1 cellular context compared by ENCODE assay signal in the genomic region with DNA sequence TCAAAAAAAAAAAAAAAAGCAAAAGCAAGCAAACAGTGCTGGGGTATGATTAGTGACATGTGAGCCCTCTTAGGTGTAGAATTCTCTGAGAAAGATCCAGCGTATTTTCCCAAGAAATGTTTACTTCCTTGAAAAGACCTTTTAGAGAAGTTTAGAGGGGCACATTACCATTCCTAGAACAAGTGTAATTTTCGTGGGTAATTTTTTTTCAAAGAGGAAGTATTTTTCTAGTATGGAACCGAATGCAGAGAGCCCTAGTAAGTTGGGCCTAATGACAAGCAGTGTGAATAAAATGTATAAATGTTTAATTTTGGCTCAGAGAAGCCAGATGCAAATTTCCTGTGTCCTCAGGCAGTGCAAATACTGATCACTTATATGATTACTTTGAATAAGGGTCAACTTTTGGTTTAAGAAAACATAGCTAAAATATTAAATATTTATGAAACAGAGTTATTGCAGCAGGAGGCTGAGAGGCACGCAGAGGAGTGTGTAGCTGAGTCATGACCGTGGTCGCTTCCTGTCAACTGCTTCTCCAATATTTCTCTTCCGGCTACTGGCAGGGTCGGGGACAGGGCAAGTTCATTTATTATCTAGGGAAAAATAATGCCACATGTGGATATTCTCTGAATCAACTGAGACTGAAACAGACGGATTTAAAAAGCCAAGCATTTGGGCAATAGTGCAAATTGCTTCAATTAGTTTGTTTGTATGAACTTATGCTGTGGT.
A peak's percentile ranks its signal among the peaks of the same experiment; 100 is the strongest.
TF ChIP-seq lines count a peak whose summit lies in the region.

No MANE protein-coding gene starts in this region.

TF ChIP-seq in liver, 16 proteins besides CTCF, POLR2A, EP300 and RAD21 (continued from another document):
- no peak for TF ChIP-seq FOXA2 (IDR thresholded peaks at IDR 0.05)
- TF ChIP-seq JUND (IDR thresholded peaks at IDR 0.05): peak in 1 of 2 donors; percentile 26
- TF ChIP-seq, protein P1, sequence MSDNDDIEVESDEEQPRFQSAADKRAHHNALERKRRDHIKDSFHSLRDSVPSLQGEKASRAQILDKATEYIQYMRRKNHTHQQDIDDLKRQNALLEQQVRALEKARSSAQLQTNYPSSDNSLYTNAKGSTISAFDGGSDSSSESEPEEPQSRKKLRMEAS (IDR thresholded peaks at IDR 0.05): no peak
- peak in 1 of 2 donors; percentile 35 for TF ChIP-seq RXRA (IDR thresholded peaks at IDR 0.05)
- TF ChIP-seq ATF3 (IDR thresholded peaks at IDR 0.05): no peak
- no peak for TF ChIP-seq HNF4G (IDR thresholded peaks at IDR 0.05)
- TF ChIP-seq, protein P2, sequence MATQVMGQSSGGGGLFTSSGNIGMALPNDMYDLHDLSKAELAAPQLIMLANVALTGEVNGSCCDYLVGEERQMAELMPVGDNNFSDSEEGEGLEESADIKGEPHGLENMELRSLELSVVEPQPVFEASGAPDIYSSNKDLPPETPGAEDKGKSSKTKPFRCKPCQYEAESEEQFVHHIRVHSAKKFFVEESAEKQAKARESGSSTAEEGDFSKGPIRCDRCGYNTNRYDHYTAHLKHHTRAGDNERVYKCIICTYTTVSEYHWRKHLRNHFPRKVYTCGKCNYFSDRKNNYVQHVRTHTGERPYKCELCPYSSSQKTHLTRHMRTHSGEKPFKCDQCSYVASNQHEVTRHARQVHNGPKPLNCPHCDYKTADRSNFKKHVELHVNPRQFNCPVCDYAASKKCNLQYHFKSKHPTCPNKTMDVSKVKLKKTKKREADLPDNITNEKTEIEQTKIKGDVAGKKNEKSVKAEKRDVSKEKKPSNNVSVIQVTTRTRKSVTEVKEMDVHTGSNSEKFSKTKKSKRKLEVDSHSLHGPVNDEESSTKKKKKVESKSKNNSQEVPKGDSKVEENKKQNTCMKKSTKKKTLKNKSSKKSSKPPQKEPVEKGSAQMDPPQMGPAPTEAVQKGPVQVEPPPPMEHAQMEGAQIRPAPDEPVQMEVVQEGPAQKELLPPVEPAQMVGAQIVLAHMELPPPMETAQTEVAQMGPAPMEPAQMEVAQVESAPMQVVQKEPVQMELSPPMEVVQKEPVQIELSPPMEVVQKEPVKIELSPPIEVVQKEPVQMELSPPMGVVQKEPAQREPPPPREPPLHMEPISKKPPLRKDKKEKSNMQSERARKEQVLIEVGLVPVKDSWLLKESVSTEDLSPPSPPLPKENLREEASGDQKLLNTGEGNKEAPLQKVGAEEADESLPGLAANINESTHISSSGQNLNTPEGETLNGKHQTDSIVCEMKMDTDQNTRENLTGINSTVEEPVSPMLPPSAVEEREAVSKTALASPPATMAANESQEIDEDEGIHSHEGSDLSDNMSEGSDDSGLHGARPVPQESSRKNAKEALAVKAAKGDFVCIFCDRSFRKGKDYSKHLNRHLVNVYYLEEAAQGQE (IDR thresholded peaks at IDR 0.05): no peak
- peak; percentile 13 for TF ChIP-seq SP1 (IDR thresholded peaks at IDR 0.05)
- TF ChIP-seq FOXA1 (IDR thresholded peaks at IDR 0.05): no peak
- no peak for TF ChIP-seq TAF1 (conservative IDR thresholded peaks at IDR 0.05)
- TF ChIP-seq GABPA (IDR thresholded peaks at IDR 0.05 in 1 of 2, conservative IDR thresholded peaks at IDR 0.05 in 1 of 2): no peak
- TF ChIP-seq YY1 (IDR thresholded peaks at IDR 0.05): no peak
- no peak for TF ChIP-seq HNF4A (conservative IDR thresholded peaks at IDR 0.05)
